ENCODE assay signal across 8 cellular contexts in the genomic region with DNA sequence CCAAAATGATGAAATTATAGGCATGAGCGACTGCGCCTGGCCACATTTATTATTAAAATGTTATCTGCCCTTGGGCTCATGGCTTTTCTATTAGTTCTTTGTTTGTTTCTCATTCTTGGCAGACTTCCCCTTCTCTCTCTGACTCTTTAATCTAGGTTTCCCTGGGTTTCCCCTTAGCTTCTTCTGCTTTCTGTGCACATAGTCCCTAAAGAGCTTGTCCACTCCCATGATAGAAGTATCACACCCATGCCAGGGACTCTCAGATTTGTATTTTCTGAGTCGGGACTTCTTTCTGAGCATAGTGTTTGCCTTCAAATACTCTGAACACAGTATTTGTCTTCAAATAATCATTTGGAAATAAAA. TPM values are rescaled to one million over a fixed set of nuclear protein-coding genes. Genes with fewer than 3 reads are reported as not detected.
DNase-seq lines count a peak whose midpoint lies in the region; ATAC-seq and TF ChIP-seq lines count a peak whose summit lies in the region.
"Had no signal": no experiment of that assay in that cellular context is flagged by ENCODE, and none has a peak within 500 bp of the region (broad histone marks: within the 10 kb centered on the region; RNA-seq: fewer than 3 reads in every experiment).

No MANE protein-coding gene starts in this region.

- no peak overlapping the region for H3K9ac ChIP-seq in PC-3 (ENCODE audit: low read length)

- H3K36me3 ChIP-seq in PC-3 (ENCODE audit: low read depth, low read length) = no peaks in the 10 kb centered on the region

- peak overlapping the region in 7 of 10 donors; percentile 8 to 70 (median 43) for H3K4me3 Mint-ChIP-seq in naive thymus-derived CD8-positive, alpha-beta T cell

- H3K27ac ChIP-seq in PC-3 (ENCODE audit: low read length) = no peak overlapping the region

- H3K4me1 Mint-ChIP-seq in naive thymus-derived CD8-positive, alpha-beta T cell = peaks cover 17 to 49% (median 40%) of the 10 kb centered on the region in 4 donors

- TF ChIP-seq CTCF in PC-3 (conservative IDR thresholded peaks at IDR 0.05; ENCODE audit: low read depth, low read length) = no peak

- DNase-seq in PC-3 = peak; percentile 30
- DNase-seq in naive thymus-derived CD8-positive, alpha-beta T cell = no peak
- DNase-seq in NCI-H774 (lab: John Stamatoyannopoulos, UW) = no peak
- DNase-seq in NCI-H345 (lab: John Stamatoyannopoulos, UW) = no peak
- DNase-seq: stimulated activated CD4-positive, alpha-beta T cell treated with anti-CD3 and anti-CD28 coated beads, Interleukin-2, amount 100 ng/mL, for 24 hours had no signal

- peaks cover 0 to 2% (median 0%) of the 10 kb centered on the region in 3 donors for H3K36me3 Mint-ChIP-seq in naive thymus-derived CD8-positive, alpha-beta T cell

- ATAC-seq in GM18867 (IDR thresholded peaks at IDR 0.05; ENCODE audit: unreplicated experiment) = peak; percentile 65
- ATAC-seq in HG02759 (IDR thresholded peaks at IDR 0.05; ENCODE audit: unreplicated experiment) = peak; percentile 87
- ATAC-seq in PC-3 = no peak
- ATAC-seq in naive thymus-derived CD8-positive, alpha-beta T cell = peak in 1 of 2 donors; percentile 64
- no peak for ATAC-seq in HG03520 (IDR thresholded peaks at IDR 0.05; ENCODE audit: unreplicated experiment)

- no peak overlapping the region for H3K4me3 ChIP-seq in PC-3 (ENCODE audit: low read length)

- peaks cover 0 to 2% (median 0%) of the 10 kb centered on the region in 9 donors for H3K9me3 Mint-ChIP-seq in naive thymus-derived CD8-positive, alpha-beta T cell

- CTCF ChIA-PET in PC-3 (lab: Charles Lee) = no interaction called here

- H3K9me2 ChIP-seq in PC-3 (replicated peaks; ENCODE audit: low read length) = no peaks in the 10 kb centered on the region

- no peaks in the 10 kb centered on the region for H3K4me1 ChIP-seq in PC-3 (ENCODE audit: insufficient read depth, low read length)

- BruUV-seq in PC-3 (replicated peaks; lab: Mats Ljungman, UMichigan) = no TSS peak

- no peaks in the 10 kb centered on the region for H3F3A ChIP-seq in PC-3 (ENCODE audit: low read length, unreplicated experiment)

- H2AFZ ChIP-seq in PC-3 (ENCODE audit: low read length) = no peak overlapping the region

- H3K27ac Mint-ChIP-seq in naive thymus-derived CD8-positive, alpha-beta T cell = peak overlapping the region in 5 of 10 donors; percentile 2 to 67 (median 30)

- H3K27me3 ChIP-seq in PC-3 (ENCODE audit: low read length) = no peaks in the 10 kb centered on the region

- H3K27me3 Mint-ChIP-seq in naive thymus-derived CD8-positive, alpha-beta T cell = no peaks in the 10 kb centered on the region

- H4K20me1 ChIP-seq in PC-3 (ENCODE audit: low read length) = no peaks in the 10 kb centered on the region

- H3K9me3 ChIP-seq in PC-3 (ENCODE audit: low read length) = no peaks in the 10 kb centered on the region

- intact Hi-C loops in PC-3 (cut with micrococcal nuclease) = no loop called here

- H3K4me2 ChIP-seq in PC-3 (ENCODE audit: low read length) = no peak overlapping the region

- POLR2A ChIA-PET in PC-3 (lab: Charles Lee; ENCODE audit: unreplicated experiment) = no interaction called here
- POLR2A ChIA-PET in naive thymus-derived CD8-positive, alpha-beta T cell (lab: Charles Lee) = interaction anchor here (0.6 to 1.6 kb wide), 3 partner anchors 9 to 38 kb away, joined by 3 read pairs; no protein-coding TSS in a partner anchor

- H3K79me2 ChIP-seq in PC-3 (ENCODE audit: low read length) = no peaks in the 10 kb centered on the region

RNA-seq across cellular contexts. Expression of a gene that starts 38.6 kb away (rescaled TPM):
- total RNA-seq in PC-3 (2014; rRNA removed) = 74.6 and 105 TPM in 2 replicates
- total RNA-seq in naive thymus-derived CD8-positive, alpha-beta T cell = 100 to 1,000 TPM; 733 to 793 TPM
- 1,000 to 10,000 TPM; 1,063 to 1,292 (median 1,234) TPM for polyA plus RNA-seq in naive thymus-derived CD8-positive, alpha-beta T cell

Comparison
In these comparisons a context has a peak if more than half of its experiments do, and no peak if none do; other contexts are left out.
1. ATAC-seq: peak in GM18867 (single experiment) and HG02759 (single experiment); none in PC-3 (single experiment) and HG03520 (single experiment).